Comparison of ENCODE assay signal across 1 cellular context in the genomic region with DNA sequence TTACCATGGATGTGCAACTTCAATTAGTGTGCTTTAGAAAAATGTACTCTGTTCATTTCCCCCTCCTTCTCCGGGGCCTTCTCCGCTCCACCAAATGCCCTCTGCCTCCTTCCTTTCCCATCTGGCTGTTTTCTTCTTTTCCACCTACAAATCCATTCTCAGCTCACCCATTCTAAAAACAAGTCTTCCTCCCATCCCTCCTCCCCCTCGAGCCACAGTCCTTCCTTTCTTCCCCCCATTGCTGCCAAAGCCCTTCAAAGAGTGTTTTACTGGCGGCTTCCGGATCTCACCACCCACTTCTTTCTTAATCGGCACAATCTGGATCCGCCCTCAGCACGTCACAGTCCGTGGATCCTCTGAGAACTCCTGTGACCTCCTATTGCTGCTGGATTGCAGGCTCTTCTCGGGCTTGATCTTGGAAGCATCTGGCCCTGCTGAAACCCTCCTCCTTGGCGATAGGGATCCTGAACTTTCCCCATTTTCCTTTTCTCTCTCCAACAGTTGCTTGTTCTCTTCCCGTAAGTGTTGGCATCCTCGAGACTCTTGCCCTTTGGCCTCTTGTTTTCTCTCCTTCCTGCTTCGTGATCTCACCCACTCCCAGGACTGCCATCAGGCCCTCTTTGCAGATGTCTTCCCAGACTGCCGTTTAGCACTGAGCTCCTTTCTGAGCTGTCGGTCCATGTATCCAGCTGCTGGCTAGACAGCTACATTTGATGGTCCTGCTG.
TF ChIP-seq lines count a peak whose summit lies in the region.

No MANE protein-coding gene starts in this region.

TF ChIP-seq in H1, 55 proteins besides CTCF, POLR2A, EP300 and RAD21:
- TF ChIP-seq USF2 (IDR thresholded peaks at IDR 0.05; ENCODE audit: low read length), result no peak
- TF ChIP-seq KDM4A (IDR thresholded peaks at IDR 0.05; ENCODE audit: low read depth, low read length, severe bottlenecking), result no peak
